In the genomic region with DNA sequence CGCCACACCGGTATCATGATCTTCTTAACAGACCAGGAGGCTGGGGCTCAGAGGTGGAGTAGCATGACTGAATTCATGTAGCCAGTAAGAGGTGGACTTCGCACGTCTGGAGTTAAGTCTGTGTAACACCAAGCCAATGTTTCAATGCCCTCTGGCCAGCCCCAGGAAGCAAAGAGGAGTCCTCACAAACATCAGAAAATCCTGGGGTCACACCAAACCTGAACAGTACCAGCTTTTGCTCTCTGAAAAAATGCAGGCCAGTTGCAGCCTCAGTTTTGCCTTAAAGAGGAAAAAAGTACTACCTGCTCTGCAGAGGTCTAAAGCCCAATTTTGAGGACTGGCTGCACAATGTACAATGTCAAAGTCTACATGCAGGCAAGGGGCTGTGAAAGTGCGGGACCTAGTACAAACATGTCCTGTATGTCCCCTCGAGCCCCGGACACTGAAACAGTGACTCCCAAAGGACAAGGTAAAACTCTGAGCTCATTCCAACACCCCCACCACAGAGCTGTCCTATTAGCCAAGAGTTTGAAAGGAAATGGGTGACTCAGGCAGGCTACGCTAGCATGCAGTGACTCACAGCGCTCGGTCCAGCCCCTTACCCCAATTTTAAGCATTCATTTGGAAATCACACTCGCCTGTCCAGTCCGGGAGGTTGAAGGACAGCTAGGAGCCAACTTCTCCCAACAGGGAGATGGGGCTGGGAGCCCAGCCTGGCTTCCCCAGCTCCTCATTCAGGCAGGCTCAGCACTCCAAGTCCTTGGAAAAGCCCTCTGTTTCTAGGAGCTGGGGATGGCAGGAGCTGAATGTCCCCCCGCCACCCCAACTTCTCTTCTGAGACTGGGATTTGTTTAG, we compare ENCODE assay signal across 1 cellular context.
TF ChIP-seq lines count a peak whose summit lies in the region.

No MANE protein-coding gene starts in this region.

TF ChIP-seq in SK-N-SH, 30 proteins besides CTCF, POLR2A, EP300 and RAD21:
- TF ChIP-seq, protein P1, sequence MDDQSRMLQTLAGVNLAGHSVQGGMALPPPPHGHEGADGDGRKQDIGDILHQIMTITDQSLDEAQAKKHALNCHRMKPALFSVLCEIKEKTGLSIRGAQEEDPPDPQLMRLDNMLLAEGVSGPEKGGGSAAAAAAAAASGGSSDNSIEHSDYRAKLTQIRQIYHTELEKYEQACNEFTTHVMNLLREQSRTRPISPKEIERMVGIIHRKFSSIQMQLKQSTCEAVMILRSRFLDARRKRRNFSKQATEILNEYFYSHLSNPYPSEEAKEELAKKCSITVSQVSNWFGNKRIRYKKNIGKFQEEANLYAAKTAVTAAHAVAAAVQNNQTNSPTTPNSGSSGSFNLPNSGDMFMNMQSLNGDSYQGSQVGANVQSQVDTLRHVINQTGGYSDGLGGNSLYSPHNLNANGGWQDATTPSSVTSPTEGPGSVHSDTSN (IDR thresholded peaks at IDR 0.05): peak; percentile 62
- TF ChIP-seq TAF1 (IDR thresholded peaks at IDR 0.05; ENCODE audit: borderline replicate concordance, low read depth, low read length) (0 out of 2 replicates have a peak, but pooled peaks have one; percentile 15), JUND (IDR thresholded peaks at IDR 0.05) (peak; percentile 92), RXRA (IDR thresholded peaks at IDR 0.05; ENCODE audit: borderline replicate concordance, low read depth) (peak; percentile 48; the same call in 1 of the 2 replicates), FOSL2 (IDR thresholded peaks at IDR 0.05; ENCODE audit: borderline replicate concordance, low read depth) (peak; percentile 97), CHD2 (IDR thresholded peaks at IDR 0.05; ENCODE audit: low read length, partially characterized antibody) (no peak), SIN3A (IDR thresholded peaks at IDR 0.05; ENCODE audit: borderline replicate concordance, low read depth, low read length) (0 out of 2 replicates have a peak, but pooled peaks have one; percentile 37), TEAD4 (IDR thresholded peaks at IDR 0.05; ENCODE audit: borderline replicate concordance, insufficient read depth) (0 out of 2 replicates have a peak, but pooled peaks have one; percentile 33), TCF12 (IDR thresholded peaks at IDR 0.05) (peak; percentile 57), NFIC (IDR thresholded peaks at IDR 0.05; ENCODE audit: borderline replicate concordance) (peak; percentile 68)
- TF ChIP-seq, protein P2, sequence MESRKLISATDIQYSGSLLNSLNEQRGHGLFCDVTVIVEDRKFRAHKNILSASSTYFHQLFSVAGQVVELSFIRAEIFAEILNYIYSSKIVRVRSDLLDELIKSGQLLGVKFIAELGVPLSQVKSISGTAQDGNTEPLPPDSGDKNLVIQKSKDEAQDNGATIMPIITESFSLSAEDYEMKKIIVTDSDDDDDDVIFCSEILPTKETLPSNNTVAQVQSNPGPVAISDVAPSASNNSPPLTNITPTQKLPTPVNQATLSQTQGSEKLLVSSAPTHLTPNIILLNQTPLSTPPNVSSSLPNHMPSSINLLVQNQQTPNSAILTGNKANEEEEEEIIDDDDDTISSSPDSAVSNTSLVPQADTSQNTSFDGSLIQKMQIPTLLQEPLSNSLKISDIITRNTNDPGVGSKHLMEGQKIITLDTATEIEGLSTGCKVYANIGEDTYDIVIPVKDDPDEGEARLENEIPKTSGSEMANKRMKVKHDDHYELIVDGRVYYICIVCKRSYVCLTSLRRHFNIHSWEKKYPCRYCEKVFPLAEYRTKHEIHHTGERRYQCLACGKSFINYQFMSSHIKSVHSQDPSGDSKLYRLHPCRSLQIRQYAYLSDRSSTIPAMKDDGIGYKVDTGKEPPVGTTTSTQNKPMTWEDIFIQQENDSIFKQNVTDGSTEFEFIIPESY (IDR thresholded peaks at IDR 0.05; ENCODE audit: borderline replicate concordance, low read depth): no peak
- TF ChIP-seq, protein P3, sequence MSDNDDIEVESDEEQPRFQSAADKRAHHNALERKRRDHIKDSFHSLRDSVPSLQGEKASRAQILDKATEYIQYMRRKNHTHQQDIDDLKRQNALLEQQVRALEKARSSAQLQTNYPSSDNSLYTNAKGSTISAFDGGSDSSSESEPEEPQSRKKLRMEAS (IDR thresholded peaks at IDR 0.05; ENCODE audit: low read depth): no peak
TF ChIP-seq in SK-N-SH: peak in this region for 9.
